Comparison of ENCODE assay signal across 19 cellular contexts in the genomic region with DNA sequence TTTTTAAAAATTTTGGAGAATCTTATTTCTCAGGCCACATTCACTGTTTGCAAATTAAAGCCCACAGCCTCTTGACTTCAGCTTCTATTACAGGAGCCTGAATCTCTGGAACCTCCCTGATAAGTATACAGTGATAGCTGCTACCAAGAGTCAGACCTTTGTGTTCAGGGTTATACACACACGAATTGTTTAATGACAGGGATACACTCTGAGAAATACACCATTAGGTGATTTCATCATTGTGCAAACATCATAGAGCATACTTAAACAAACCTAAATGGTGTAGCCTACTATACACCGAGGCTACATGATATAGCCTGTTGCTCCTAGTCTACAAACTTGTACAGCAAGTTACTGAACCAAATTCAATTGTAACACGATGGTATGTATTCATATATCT.
DNase-seq lines count a peak whose midpoint lies in the region; ATAC-seq and TF ChIP-seq lines count a peak whose summit lies in the region.
"Had no signal": no experiment of that assay in that cellular context is flagged by ENCODE, and none has a peak within 500 bp of the region (broad histone marks: within the 10 kb centered on the region; RNA-seq: fewer than 3 reads in every experiment).

No MANE protein-coding gene starts in this region.

- 77 to 84% methylated on average over 3 of the region's 3 CpGs for WGBS in lower leg skin, 2 donors

- TF ChIP-seq CTCF in epithelial cell of esophagus (IDR thresholded peaks at IDR 0.05; ENCODE audit: insufficient read depth, low read depth, low read length, missing control alignments) (no peak), lower leg skin (IDR thresholded peaks at IDR 0.05) (no peak)

- TF ChIP-seq POLR2A in lower leg skin (IDR thresholded peaks at IDR 0.05) = no peak

- ATAC-seq in GM21515 (IDR thresholded peaks at IDR 0.05; ENCODE audit: unreplicated experiment) (no peak), Right ventricle myocardium superior (ENCODE audit: poor library complexity) (no peak)
- ATAC-seq: A549 had no signal

- H3K4me3 ChIP-seq in epithelial cell of esophagus (ENCODE audit: low read length) (no peak overlapping the region), lower leg skin (ENCODE audit: low read depth, poor library complexity, severe bottlenecking) (no peak overlapping the region)
- H3K4me3 ChIP-seq: A549, HAP-1 had no signal

- DNase-seq in NCI-H2227 (lab: John Stamatoyannopoulos, UW; ENCODE audit: unreplicated experiment) (peak; percentile 16), NCI-H2227 treated with DMSO at 0.1 percent for 48 hours (lab: John Stamatoyannopoulos, UW) (no peak), NCI-H1417 treated with DMSO at 0.1 percent for 48 hours (lab: John Stamatoyannopoulos, UW) (peak; percentile 16), NCI-H69 (lab: John Stamatoyannopoulos, UW) (peak; percentile 92), epithelial cell of esophagus (ENCODE audit: low read depth) (peak; percentile 2), lower leg skin (ENCODE audit: low spot score in 2 of 2) (no peak), Right ventricle myocardium superior (no peak)
- DNase-seq: C1 segment of cervical spinal cord; DMS 273 treated with DMSO at 0.1 percent for 48 hours; Kasumi-1; NCI-H1105; NCI-H524 treated with DMSO at 0.1 percent for 48 hours; NK-92 treated with Interleukin-12 subunit alpha and Interleukin-12 subunit beta, amount 100 ng/mL, for 24 hours; OCI-M1; RPMI8226; T-helper 1 cell had no signal

- intact Hi-C loops in lower leg skin (cut with DNase I; ENCODE audit: low total_unique reads) (no loop called here), Right ventricle myocardium superior (cut with DNase I) (no loop called here)

Comparison
In these comparisons a context has a peak if more than half of its experiments do, and no peak if none do; other contexts are left out.
1. DNase-seq: peak in NCI-H2227 (single experiment), NCI-H1417 treated with DMSO at 0.1 percent for 48 hours (single experiment), NCI-H69 (single experiment) and epithelial cell of esophagus (single experiment); none in NCI-H2227 treated with DMSO at 0.1 percent for 48 hours (single experiment), lower leg skin (0 of 2) and Right ventricle myocardium superior (single experiment).